In the genomic region with DNA sequence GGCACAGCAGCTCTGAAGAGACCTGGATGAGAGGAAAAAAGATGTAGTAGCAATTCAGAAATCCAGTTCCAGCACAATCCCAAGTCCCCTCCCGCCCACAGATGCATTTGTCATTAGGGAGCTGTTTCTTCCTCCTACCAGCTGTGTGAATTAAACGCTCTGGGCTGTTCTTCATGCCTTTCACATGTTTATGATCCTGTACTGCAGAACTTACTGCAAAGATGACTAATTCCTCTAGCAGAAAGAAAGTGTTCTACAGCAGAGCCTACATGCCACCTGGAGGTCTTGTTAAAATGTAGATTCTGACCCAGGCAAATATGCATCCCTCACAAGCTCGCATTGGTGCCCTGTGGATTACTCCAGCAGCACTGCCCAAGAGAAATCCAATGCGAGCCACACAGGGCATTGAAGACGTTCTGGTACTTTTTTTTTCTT, we compare ENCODE assay signal across 1 cellular context.
TF ChIP-seq lines count a peak whose summit lies in the region.

No MANE protein-coding gene starts in this region.

TF ChIP-seq in GM23338, 12 proteins besides CTCF, POLR2A, EP300 and RAD21 (continued from another document):
- TF ChIP-seq, protein P1, sequence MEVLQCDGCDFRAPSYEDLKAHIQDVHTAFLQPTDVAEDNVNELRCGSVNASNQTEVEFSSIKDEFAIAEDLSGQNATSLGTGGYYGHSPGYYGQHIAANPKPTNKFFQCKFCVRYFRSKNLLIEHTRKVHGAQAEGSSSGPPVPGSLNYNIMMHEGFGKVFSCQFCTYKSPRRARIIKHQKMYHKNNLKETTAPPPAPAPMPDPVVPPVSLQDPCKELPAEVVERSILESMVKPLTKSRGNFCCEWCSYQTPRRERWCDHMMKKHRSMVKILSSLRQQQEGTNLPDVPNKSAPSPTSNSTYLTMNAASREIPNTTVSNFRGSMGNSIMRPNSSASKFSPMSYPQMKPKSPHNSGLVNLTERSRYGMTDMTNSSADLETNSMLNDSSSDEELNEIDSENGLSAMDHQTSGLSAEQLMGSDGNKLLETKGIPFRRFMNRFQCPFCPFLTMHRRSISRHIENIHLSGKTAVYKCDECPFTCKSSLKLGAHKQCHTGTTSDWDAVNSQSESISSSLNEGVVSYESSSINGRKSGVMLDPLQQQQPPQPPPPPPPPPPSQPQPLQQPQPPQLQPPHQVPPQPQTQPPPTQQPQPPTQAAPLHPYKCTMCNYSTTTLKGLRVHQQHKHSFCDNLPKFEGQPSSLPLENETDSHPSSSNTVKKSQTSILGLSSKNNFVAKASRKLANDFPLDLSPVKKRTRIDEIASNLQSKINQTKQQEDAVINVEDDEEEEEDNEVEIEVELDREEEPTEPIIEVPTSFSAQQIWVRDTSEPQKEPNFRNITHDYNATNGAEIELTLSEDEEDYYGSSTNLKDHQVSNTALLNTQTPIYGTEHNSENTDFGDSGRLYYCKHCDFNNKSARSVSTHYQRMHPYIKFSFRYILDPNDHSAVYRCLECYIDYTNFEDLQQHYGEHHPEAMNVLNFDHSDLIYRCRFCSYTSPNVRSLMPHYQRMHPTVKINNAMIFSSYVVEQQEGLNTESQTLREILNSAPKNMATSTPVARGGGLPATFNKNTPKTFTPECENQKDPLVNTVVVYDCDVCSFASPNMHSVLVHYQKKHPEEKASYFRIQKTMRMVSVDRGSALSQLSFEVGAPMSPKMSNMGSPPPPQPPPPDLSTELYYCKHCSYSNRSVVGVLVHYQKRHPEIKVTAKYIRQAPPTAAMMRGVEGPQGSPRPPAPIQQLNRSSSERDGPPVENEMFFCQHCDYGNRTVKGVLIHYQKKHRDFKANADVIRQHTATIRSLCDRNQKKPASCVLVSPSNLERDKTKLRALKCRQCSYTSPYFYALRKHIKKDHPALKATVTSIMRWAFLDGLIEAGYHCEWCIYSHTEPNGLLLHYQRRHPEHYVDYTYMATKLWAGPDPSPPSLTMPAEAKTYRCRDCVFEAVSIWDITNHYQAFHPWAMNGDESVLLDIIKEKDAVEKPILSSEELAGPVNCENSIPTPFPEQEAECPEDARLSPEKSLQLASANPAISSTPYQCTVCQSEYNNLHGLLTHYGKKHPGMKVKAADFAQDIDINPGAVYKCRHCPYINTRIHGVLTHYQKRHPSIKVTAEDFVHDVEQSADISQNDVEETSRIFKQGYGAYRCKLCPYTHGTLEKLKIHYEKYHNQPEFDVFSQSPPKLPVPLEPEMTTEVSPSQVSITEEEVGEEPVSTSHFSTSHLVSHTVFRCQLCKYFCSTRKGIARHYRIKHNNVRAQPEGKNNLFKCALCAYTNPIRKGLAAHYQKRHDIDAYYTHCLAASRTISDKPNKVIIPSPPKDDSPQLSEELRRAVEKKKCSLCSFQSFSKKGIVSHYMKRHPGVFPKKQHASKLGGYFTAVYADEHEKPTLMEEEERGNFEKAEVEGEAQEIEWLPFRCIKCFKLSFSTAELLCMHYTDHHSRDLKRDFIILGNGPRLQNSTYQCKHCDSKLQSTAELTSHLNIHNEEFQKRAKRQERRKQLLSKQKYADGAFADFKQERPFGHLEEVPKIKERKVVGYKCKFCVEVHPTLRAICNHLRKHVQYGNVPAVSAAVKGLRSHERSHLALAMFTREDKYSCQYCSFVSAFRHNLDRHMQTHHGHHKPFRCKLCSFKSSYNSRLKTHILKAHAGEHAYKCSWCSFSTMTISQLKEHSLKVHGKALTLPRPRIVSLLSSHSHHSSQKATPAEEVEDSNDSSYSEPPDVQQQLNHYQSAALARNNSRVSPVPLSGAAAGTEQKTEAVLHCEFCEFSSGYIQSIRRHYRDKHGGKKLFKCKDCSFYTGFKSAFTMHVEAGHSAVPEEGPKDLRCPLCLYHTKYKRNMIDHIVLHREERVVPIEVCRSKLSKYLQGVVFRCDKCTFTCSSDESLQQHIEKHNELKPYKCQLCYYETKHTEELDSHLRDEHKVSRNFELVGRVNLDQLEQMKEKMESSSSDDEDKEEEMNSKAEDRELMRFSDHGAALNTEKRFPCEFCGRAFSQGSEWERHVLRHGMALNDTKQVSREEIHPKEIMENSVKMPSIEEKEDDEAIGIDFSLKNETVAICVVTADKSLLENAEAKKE (CRISPR knock-in tag; IDR thresholded peaks at IDR 0.05) = no peak
- no peak for TF ChIP-seq NANOG (IDR thresholded peaks at IDR 0.05; ENCODE audit: borderline replicate concordance)
- TF ChIP-seq ZNF331 (CRISPR knock-in tag; IDR thresholded peaks at IDR 0.05; ENCODE audit: low read depth) = no peak
- no peak for TF ChIP-seq EZH2 (IDR thresholded peaks at IDR 0.05; ENCODE audit: low read depth, unreplicated experiment)
- no peak for TF ChIP-seq EZH2phosphoT487 (IDR thresholded peaks at IDR 0.05; ENCODE audit: unreplicated experiment)
